12 cellular contexts compared by ENCODE assay signal in genomic region chr6:28769626-28770402, GRCh38.
DNase-seq lines count a peak whose midpoint lies in the region; ATAC-seq and TF ChIP-seq lines count a peak whose summit lies in the region.
"Had no signal": no experiment of that assay in that cellular context is flagged by ENCODE, and none has a peak within 500 bp of the region (broad histone marks: within the 10 kb centered on the region; RNA-seq: fewer than 3 reads in every experiment).

No MANE protein-coding gene starts in this region.

- H3K4me3 ChIP-seq in A673 (ENCODE audit: low read depth, low read length, poor library complexity, severe bottlenecking) (no peak overlapping the region), HFF-Myc (replicated peaks; ENCODE audit: low read depth, low read length) (no peak overlapping the region), SK-N-SH (ENCODE audit: low read depth in 2 of 2, low read length in 1 of 2) (no peak overlapping the region), fibroblast of pulmonary artery (replicated peaks; ENCODE audit: low read depth, low read length) (no peak overlapping the region)

- H3K27ac ChIP-seq in A673 (ENCODE audit: low read depth, low read length, poor library complexity, severe bottlenecking) (no peak overlapping the region), SK-N-SH (ENCODE audit: low read depth in 2 of 2, low read length in 1 of 2) (no peak overlapping the region)

- TF ChIP-seq EP300 in SK-N-SH (IDR thresholded peaks at IDR 0.05; ENCODE audit: borderline replicate concordance in 1 of 2, low read depth in 1 of 2, low read length in 1 of 2), result no peak

- POLR2A ChIA-PET in A673 (lab: Charles Lee; ENCODE audit: low non-redundant PET) (no interaction called here), SK-N-SH (lab: Yijun Ruan, JAX) (no interaction called here)

- TF ChIP-seq CTCF in A673 (conservative IDR thresholded peaks at IDR 0.05; ENCODE audit: low read depth, low read length), result peak; percentile 37; the same call in 1 of the 2 replicates
- peak; percentile 24 for TF ChIP-seq CTCF in HFF-Myc (IDR thresholded peaks at IDR 0.05; ENCODE audit: low read depth, low read length, missing control alignments)
- peak; percentile 46 for TF ChIP-seq CTCF in SK-N-SH (IDR thresholded peaks at IDR 0.05)
- TF ChIP-seq CTCF in fibroblast of pulmonary artery (IDR thresholded peaks at IDR 0.05; ENCODE audit: low read length, missing control alignments), result peak; percentile 1

- H4K20me1 ChIP-seq in SK-N-SH (ENCODE audit: insufficient read depth), result no peaks in the 10 kb centered on the region

- H3K9me2 ChIP-seq in SK-N-SH, result no peaks in the 10 kb centered on the region

- no TSS peak for BruUV-seq in A673 (replicated peaks; lab: Mats Ljungman, UMichigan)

- H2AFZ ChIP-seq in SK-N-SH (ENCODE audit: low read depth), result no peak overlapping the region

- H3K79me2 ChIP-seq in SK-N-SH (ENCODE audit: insufficient read depth), result no peaks in the 10 kb centered on the region

- CTCF ChIA-PET in A673 (lab: Charles Lee), result interaction anchor here (1.2 kb wide), 1 partner anchor 15 kb away, joined by 3 read pairs; no protein-coding TSS in a partner anchor
- CTCF ChIA-PET in SK-N-SH (lab: Yijun Ruan, JAX), result interaction anchor here (1.2 to 1.5 kb wide), 3 partner anchors 11 to 883 kb away, joined by 3 read pairs; no protein-coding TSS in a partner anchor

- ATAC-seq in left lobe of liver (no peak), HG02973 (IDR thresholded peaks at IDR 0.05; ENCODE audit: unreplicated experiment) (no peak)
- ATAC-seq: CD8-positive, alpha-beta T cell had no signal

- 5% methylated on average over 17 of the region's 20 CpGs for whole genome bisulfite sequencing in SK-N-SH (ENCODE audit: low lambda C conversion rate)

- H3K4me2 ChIP-seq in SK-N-SH, result 0 out of 2 replicates have a peak overlapping the region, but pooled peaks have one; percentile 47

- H3K27me3 ChIP-seq in A673 (replicated peaks; ENCODE audit: insufficient read depth, low read depth, low read length, poor library complexity) (no peaks in the 10 kb centered on the region), SK-N-SH (ENCODE audit: insufficient read depth) (peaks cover 96% of the 10 kb centered on the region)

- H3K36me3 ChIP-seq in A673 (ENCODE audit: insufficient read depth, low read length, poor library complexity, severe bottlenecking) (no peaks in the 10 kb centered on the region), SK-N-SH (replicated peaks in 1 of 2; ENCODE audit: control insufficient read depth in 1 of 2, insufficient read depth in 2 of 2, low read length in 1 of 2) (no peaks in the 10 kb centered on the region)

- no peaks in the 10 kb centered on the region for H3F3A ChIP-seq in SK-N-SH (replicated peaks; ENCODE audit: insufficient read depth)

- H3K4me1 ChIP-seq in A673 (ENCODE audit: insufficient read depth, low read length, poor library complexity, severe bottlenecking), result no peaks in the 10 kb centered on the region
- H3K4me1 ChIP-seq in SK-N-SH (ENCODE audit: control insufficient read depth in 1 of 2, insufficient read depth in 2 of 2, low read depth in 1 of 2, low read length in 1 of 2), result no peaks in the 10 kb centered on the region

- no peak overlapping the region for H3K9ac ChIP-seq in SK-N-SH

- DNase-seq in A673 (ENCODE audit: low spot score), result peak; percentile 51
- no peak for DNase-seq in HFF-Myc (ENCODE audit: extremely low read depth, low read depth)
- no peak for DNase-seq in SK-N-SH
- peak; percentile 24 for DNase-seq in fibroblast of pulmonary artery (ENCODE audit: low read depth)
- DNase-seq in foreskin melanocyte, result no peak
- DNase-seq in Ammon's horn (ENCODE audit: low spot score), result no peak
- no peak for DNase-seq in left lobe of liver (ENCODE audit: low spot score)
- DNase-seq: CD8-positive, alpha-beta T cell; NCI-H2081; stimulated activated CD8-positive, alpha-beta memory T cell treated with anti-CD3 and anti-CD28 coated beads, Interleukin-4, amount 100 ng/mL, for 48 hours; T1000 had no signal

- peak; percentile 21; the same call in 1 of the 2 replicates for TF ChIP-seq RAD21 in SK-N-SH (IDR thresholded peaks at IDR 0.05; ENCODE audit: low read length)

- H3K9me3 ChIP-seq in A673 (ENCODE audit: low read depth, low read length, poor library complexity, severe bottlenecking), result no peaks in the 10 kb centered on the region
- no peaks in the 10 kb centered on the region for H3K9me3 ChIP-seq in SK-N-SH

- intact Hi-C loops in A673 (cut with micrococcal nuclease; ENCODE audit: unreplicated experiment), result no loop called here

TF ChIP-seq in SK-N-SH, 30 proteins besides CTCF, POLR2A, EP300 and RAD21:
- peak; percentile 15; the same call in 1 of the 2 replicates for TF ChIP-seq FOSL2 (IDR thresholded peaks at IDR 0.05; ENCODE audit: borderline replicate concordance, low read depth)
- TF ChIP-seq POLR2AphosphoS5 (IDR thresholded peaks at IDR 0.05; ENCODE audit: low read depth, low read length), result no peak

Comparison
In these comparisons a context has a peak if more than half of its experiments do, and no peak if none do; other contexts are left out.
1. DNase-seq: peak in A673 (single experiment) and fibroblast of pulmonary artery (single experiment); none in HFF-Myc (single experiment), SK-N-SH (single experiment), foreskin melanocyte (single experiment), Ammon's horn (single experiment) and left lobe of liver (single experiment).
2. Peak in every context shown above with its lines, with median percentiles within 50 percentile points of each other: CTCF ChIP-seq.